In the genomic region with DNA sequence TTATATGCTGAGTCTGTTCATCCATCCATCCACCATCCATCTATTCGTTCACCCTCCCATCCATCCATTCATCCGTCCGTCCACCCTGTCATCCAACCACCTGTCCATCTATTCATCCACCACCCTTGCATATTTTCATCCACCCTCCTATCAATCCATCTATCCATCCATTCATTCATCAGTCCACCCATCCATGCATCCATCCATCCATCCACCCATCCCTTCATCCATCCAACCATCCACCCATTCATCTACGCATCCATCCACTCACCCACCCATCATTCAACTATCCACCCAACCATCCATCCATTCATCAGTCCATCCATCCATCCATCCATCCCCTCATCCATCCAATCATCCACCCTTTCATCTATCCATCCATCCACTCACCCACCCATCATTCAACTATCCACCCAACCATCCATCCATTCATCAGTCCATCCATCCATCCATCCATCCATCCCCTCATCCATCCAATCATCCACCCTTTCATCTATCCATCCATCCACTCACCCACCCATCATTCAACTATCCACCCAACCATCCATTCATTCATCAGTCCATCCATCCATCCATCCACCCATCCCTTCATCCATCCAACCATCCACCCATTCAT, we compare ENCODE assay signal across 11 cellular contexts. TPM values are rescaled to one million over a fixed set of nuclear protein-coding genes. Genes with fewer than 3 reads are reported as not detected.
DNase-seq lines count a peak whose midpoint lies in the region; ATAC-seq, FAIRE-seq and TF ChIP-seq lines count a peak whose summit lies in the region.
"Not testable (repeated sequence)": the region's sequence is repeated elsewhere in the genome, so short reads cannot be mapped to it uniquely, and the experiment has no call there.
"Had no signal": no experiment of that assay in that cellular context is flagged by ENCODE, and none has a peak within 500 bp of the region (broad histone marks: within the 10 kb centered on the region; RNA-seq: fewer than 3 reads in every experiment).

No MANE protein-coding gene starts in this region.

- H3K9me3 ChIP-seq in AG04450 (ENCODE audit: control insufficient read depth, insufficient read depth, low read length); HEK293 (ENCODE audit: control insufficient read depth, insufficient read depth, low read depth, low read length); PC-3 (ENCODE audit: low read length); hepatocyte (ENCODE audit: low read depth); neural progenitor cell (ENCODE audit: low read depth): not testable (repeated sequence)

- intact Hi-C loops in PC-3 (cut with micrococcal nuclease), result loop anchor here (5.0 kb wide), 1 partner anchor 302 kb away; a partner anchor contains a TSS

- not testable (repeated sequence) for H3K36me3 Mint-ChIP-seq in activated naive CD8-positive, alpha-beta T cell; chondrocyte (ENCODE audit: low read depth); neural progenitor cell

- not testable (repeated sequence) for H3F3A ChIP-seq in PC-3 (ENCODE audit: low read length, unreplicated experiment); neural progenitor cell (ENCODE audit: low read depth)

- H3K27ac Mint-ChIP-seq in activated naive CD8-positive, alpha-beta T cell; chondrocyte (ENCODE audit: unreplicated experiment); neural progenitor cell: not testable (repeated sequence)

- H2AFZ ChIP-seq in PC-3 (ENCODE audit: low read length), result peak overlapping the region; percentile 94
- not testable (repeated sequence) for H2AFZ ChIP-seq in hepatocyte; neural progenitor cell (replicated peaks)

- H3K4me3 Mint-ChIP-seq in activated naive CD8-positive, alpha-beta T cell, result peak overlapping the region; percentile 11
- H3K4me3 Mint-ChIP-seq in chondrocyte (ENCODE audit: unreplicated experiment), result peak overlapping the region; percentile 31
- H3K4me3 Mint-ChIP-seq in neural progenitor cell, result peak overlapping the region; percentile 63

- H3K4me1 Mint-ChIP-seq in activated naive CD8-positive, alpha-beta T cell (ENCODE audit: low read depth), result peaks cover 12% of the 10 kb centered on the region
- H3K4me1 Mint-ChIP-seq in chondrocyte (ENCODE audit: low read depth) (peaks cover 15% of the 10 kb centered on the region), neural progenitor cell (peaks cover 11% of the 10 kb centered on the region)

- H3K9me2 ChIP-seq in PC-3 (replicated peaks; ENCODE audit: low read length); hepatocyte (replicated peaks; ENCODE audit: insufficient read depth): not testable (repeated sequence)

- DNase-seq in AG04450 (ENCODE audit: low read depth, low spot score); GM12891 (ENCODE audit: insufficient read length, low spot score); PC-3; chondrocyte (ENCODE audit: low spot score); hepatocyte (ENCODE audit: low spot score); neural progenitor cell (ENCODE audit: low spot score): not testable (repeated sequence)

- H3K27ac ChIP-seq in AG04450 (ENCODE audit: low read depth, low read length), result peak overlapping the region; percentile 2
- H3K27ac ChIP-seq in HEK293 (ENCODE audit: extremely low read depth, low read depth, low read length); PC-3 (ENCODE audit: low read length); hepatocyte; neural progenitor cell: not testable (repeated sequence)

- peaks cover 40% of the 10 kb centered on the region for H3K27me3 Mint-ChIP-seq in activated naive CD8-positive, alpha-beta T cell
- H3K27me3 Mint-ChIP-seq in chondrocyte (ENCODE audit: low read depth) (peaks cover 10% of the 10 kb centered on the region), neural progenitor cell (ENCODE audit: insufficient read depth, low read depth) (peaks cover 30% of the 10 kb centered on the region)

- H3K9me3 Mint-ChIP-seq in activated naive CD8-positive, alpha-beta T cell (ENCODE audit: low read depth); chondrocyte (ENCODE audit: low read depth); neural progenitor cell: not testable (repeated sequence)

- not testable (repeated sequence) for H4K20me1 ChIP-seq in PC-3 (ENCODE audit: low read length); hepatocyte (ENCODE audit: insufficient read depth, poor library complexity, severe bottlenecking); neural progenitor cell (ENCODE audit: low read depth)

- TF ChIP-seq POLR2A in GM12891 (IDR thresholded peaks at IDR 0.05; ENCODE audit: low read depth, low read length), result not testable (repeated sequence)

- CTCF ChIA-PET in AG04450 (lab: Charles Lee), result interaction anchor here (0.7 to 1.6 kb wide), 9 partner anchors 8 to 578 kb away, joined by 3 to 6 read pairs (median 3); no protein-coding TSS in a partner anchor
- CTCF ChIA-PET in HEK293 (lab: Yijun Ruan, JAX), result interaction anchor here (0.6 to 1.3 kb wide), 18 partner anchors 8 to 577 kb away, joined by 3 to 11 read pairs (median 4); a partner anchor contains a TSS
- CTCF ChIA-PET in PC-3 (lab: Charles Lee), result not testable (repeated sequence)

- not testable (repeated sequence) for TF ChIP-seq CTCF in AG04450 (IDR thresholded peaks at IDR 0.05; ENCODE audit: low read depth, low read length); HEK293 (tag by site-specific recombination; IDR thresholded peaks at IDR 0.05); PC-3 (conservative IDR thresholded peaks at IDR 0.05; ENCODE audit: low read depth, low read length); chondrocyte (IDR thresholded peaks at IDR 0.05); hepatocyte (IDR thresholded peaks at IDR 0.05; ENCODE audit: poor library complexity); neural progenitor cell (IDR thresholded peaks at IDR 0.05)

- not testable (repeated sequence) for H3K9ac ChIP-seq in PC-3 (ENCODE audit: low read length); neural progenitor cell

- not testable (repeated sequence) for H3K36me3 ChIP-seq in HEK293 (ENCODE audit: control insufficient read depth in 2 of 2, insufficient read depth in 1 of 2, low read length in 2 of 2); PC-3 (ENCODE audit: low read depth, low read length); hepatocyte (replicated peaks; ENCODE audit: insufficient read depth, low read depth); neural progenitor cell

- H3K4me3 ChIP-seq in AG04450 (ENCODE audit: low read depth, low read length); HEK293 (ENCODE audit: low read depth, low read length); PC-3 (ENCODE audit: low read length); hepatocyte; neural progenitor cell: not testable (repeated sequence)

- WGBS in hepatocyte (ENCODE audit: low lambda C conversion rate, missing lambda C conversion rate), result 100% methylated on average over 4 of the region's 4 CpGs

- H3K4me2 ChIP-seq in PC-3 (ENCODE audit: low read length), result peak overlapping the region; percentile 82; the same call in 1 of the 2 replicates
- peak overlapping the region; percentile 83 for H3K4me2 ChIP-seq in hepatocyte
- not testable (repeated sequence) for H3K4me2 ChIP-seq in neural progenitor cell

- POLR2A ChIA-PET in AG04450 (lab: Yijun Ruan, JAX); PC-3 (lab: Charles Lee; ENCODE audit: unreplicated experiment): not testable (repeated sequence)
- POLR2A ChIA-PET in HEK293 (lab: Yijun Ruan, JAX), result interaction anchor here (0.8 kb wide), 1 partner anchor 301 kb away, joined by 3 read pairs; a partner anchor contains a TSS

- H3K27me3 ChIP-seq in AG04450 (ENCODE audit: control insufficient read depth, insufficient read depth, low read length), result peaks cover 52% of the 10 kb centered on the region
- not testable (repeated sequence) for H3K27me3 ChIP-seq in PC-3 (ENCODE audit: low read length)
- peaks cover 33% of the 10 kb centered on the region for H3K27me3 ChIP-seq in hepatocyte
- peaks cover 49% of the 10 kb centered on the region for H3K27me3 ChIP-seq in neural progenitor cell

- BruUV-seq in PC-3 (replicated peaks; lab: Mats Ljungman, UMichigan), result not testable (repeated sequence)

- not testable (repeated sequence) for H3K4me1 ChIP-seq in HEK293 (ENCODE audit: control insufficient read depth, insufficient read depth, low read length); PC-3 (ENCODE audit: insufficient read depth, low read length); hepatocyte (ENCODE audit: insufficient read depth); neural progenitor cell

- not testable (repeated sequence) for ATAC-seq in PC-3

- H3K79me2 ChIP-seq in PC-3 (ENCODE audit: low read length); hepatocyte; neural progenitor cell (ENCODE audit: low read depth): not testable (repeated sequence)

- peak; percentile 65 for FAIRE-seq in GM12891 (lab: Jason Lieb, UNC)

TF ChIP-seq in HEK293, 187 proteins besides CTCF, POLR2A, EP300 and RAD21:
- TF ChIP-seq ZBTB17 (tag by site-specific recombination; IDR thresholded peaks at IDR 0.05) (peak; percentile 91), ZNF366 (tag by site-specific recombination; conservative IDR thresholded peaks at IDR 0.05) (peak; percentile 87)

RNA-seq across cellular contexts. Expression of a gene that starts 43.8 kb away (rescaled TPM):
- polyA plus RNA-seq in AG04450 (2011; rRNA removed), result 159 and 185 TPM in 2 replicates
- polyA minus RNA-seq in AG04450 (2011; rRNA and poly(A)+ RNA removed), result 216 and 240 TPM in 2 replicates
- 12.0 TPM for polyA plus RNA-seq in GM12891 (2012; ENCODE audit: low read depth, missing spikeins)
- total RNA-seq in PC-3 (2014; rRNA removed), result 99.9 and 182 TPM in 2 replicates
- 321 to 1,121 TPM (median 1,110 TPM) in 3 replicates for total RNA-seq in chondrocyte
- 26.6 and 28.6 TPM in 2 replicates for total RNA-seq in hepatocyte
- polyA plus RNA-seq in hepatocyte, result 27.8 and 38.8 TPM in 2 replicates
- 25.3 and 39.5 TPM in 2 replicates for total RNA-seq in neural progenitor cell (ENCODE audit: low replicate concordance)
- total RNA-seq: CD8-positive, alpha-beta T cell had no signal

RNA-seq across cellular contexts. Expression of a gene that starts 49.4 kb away (rescaled TPM):
- polyA plus RNA-seq in AG04450 (2011; rRNA removed) (not detected in 2 replicates), hepatocyte (0.21 and 0.39 TPM in 2 replicates)
- polyA minus RNA-seq in AG04450 (2011; rRNA and poly(A)+ RNA removed), result not detected in 2 replicates
- not detected for polyA plus RNA-seq in GM12891 (2012; ENCODE audit: low read depth, missing spikeins)
- total RNA-seq in PC-3 (2014; rRNA removed) (not detected in 2 replicates), chondrocyte (14.8 to 23.7 TPM (median 15.4 TPM) in 3 replicates), hepatocyte (not detected in 2 replicates), neural progenitor cell (ENCODE audit: low replicate concordance) (not detected in 2 replicates)
- total RNA-seq: CD8-positive, alpha-beta T cell; NCI-H460; SK-MEL-5 had no signal

Comparison
In these comparisons a context has a peak if more than half of its experiments do, and no peak if none do; other contexts are left out.
1. H3K4me3 Mint-ChIP-seq: peak in every context shown above with its lines; median percentile 63 in neural progenitor cell; 31 in chondrocyte; 11 in activated naive CD8-positive, alpha-beta T cell.
2. RNA of a gene that starts 49.4 kb away (total RNA-seq): 14.8 to 23.7 TPM in chondrocyte; not detected in hepatocyte, not detected in PC-3 and not detected in neural progenitor cell; every median in the first group is over 10 times any median in the second.